Comparison of ENCODE assay signal across 8 cellular contexts in the genomic region with DNA sequence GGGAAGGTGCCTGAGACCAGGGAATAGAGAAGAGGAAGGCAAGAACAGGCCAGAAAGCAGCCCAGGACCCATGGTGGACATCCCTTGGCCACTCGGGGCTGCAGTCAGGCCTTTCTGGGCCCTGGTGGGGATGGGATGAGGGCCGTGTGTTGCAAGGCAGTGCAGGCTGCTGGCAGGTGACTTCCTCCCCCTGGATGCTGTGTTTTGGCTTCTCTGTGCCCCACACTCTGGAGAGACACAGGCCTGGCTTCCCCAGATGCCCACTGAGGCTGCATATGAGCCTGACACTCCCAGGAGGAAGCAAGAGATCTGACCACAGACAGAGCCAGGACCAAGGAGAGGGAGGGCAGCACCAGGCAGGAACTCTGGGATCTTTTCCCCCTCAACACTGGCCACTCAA. TPM values are rescaled to one million over a fixed set of nuclear protein-coding genes. Genes with fewer than 3 reads are reported as not detected.
"Had no signal": no experiment of that assay in that cellular context is flagged by ENCODE, and none has a peak within 500 bp of the region (broad histone marks: within the 10 kb centered on the region; RNA-seq: fewer than 3 reads in every experiment).

No MANE protein-coding gene starts in this region.

- H3K27ac ChIP-seq: GM23248 had no signal

- DNase-seq: GM23248, GOT3, H7, HCEC 1CT, IMR-90 had no signal

- H3K9ac ChIP-seq: GM23248 had no signal

- H3K4me3 ChIP-seq: GM23248, K562 had no signal

- H2AFZ ChIP-seq: GM23248 had no signal

- ATAC-seq: K562 had no signal

RNA-seq across cellular contexts. Expression of a gene that starts 39.9 kb away (rescaled TPM):
- total RNA-seq: H7, HT-29, K562 had no signal
- polyA plus RNA-seq: K562 had no signal

RNA-seq across cellular contexts. Expression of a gene that starts 47.5 kb away (rescaled TPM):
- total RNA-seq: GM23248, H4, H7, HT-29, IMR-90, K562 had no signal
- polyA plus RNA-seq: IMR-90, K562 had no signal

RNA-seq across cellular contexts. Expression of a gene that starts 60.0 kb away (rescaled TPM):
- total RNA-seq: GM23248 had no signal
